In the genomic region with DNA sequence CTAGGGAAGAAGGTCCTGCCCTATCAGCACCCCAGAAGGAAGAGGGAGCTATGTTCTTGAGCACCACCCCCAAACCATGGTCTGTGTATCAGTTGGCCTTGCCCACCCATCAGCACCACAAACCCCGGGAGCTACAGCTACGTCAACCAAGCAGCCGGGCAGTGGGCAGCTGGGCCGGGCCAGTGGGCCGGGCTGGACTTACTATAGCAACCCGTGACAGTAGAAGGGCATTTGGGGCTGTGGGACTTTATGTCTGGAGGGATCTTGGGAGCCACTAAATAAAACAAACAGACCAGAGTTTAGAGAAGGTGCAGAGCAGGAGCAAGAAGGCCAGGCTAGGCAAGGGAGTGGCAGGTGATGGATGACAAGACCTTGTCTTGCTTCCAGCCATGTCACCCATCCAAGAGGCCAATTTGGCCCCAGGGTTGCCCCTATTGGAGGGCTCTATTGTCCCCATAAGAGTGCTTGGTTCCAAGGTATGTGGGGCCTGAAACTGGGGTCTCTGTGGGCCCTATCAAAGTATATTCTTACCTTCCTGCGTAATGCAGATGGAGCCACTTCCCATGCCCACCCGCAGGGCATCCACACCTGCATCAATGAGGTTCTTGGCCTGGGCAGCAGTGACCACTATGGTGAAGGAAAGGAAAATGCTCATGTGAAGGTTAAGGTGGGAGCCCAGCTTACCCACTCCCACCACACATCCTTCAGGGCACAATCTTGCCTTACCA, we compare ENCODE assay signal across 1 cellular context.
A peak's percentile ranks its signal among the peaks of the same experiment; 100 is the strongest.
TF ChIP-seq lines count a peak whose summit lies in the region.

No MANE protein-coding gene starts in this region.

TF ChIP-seq in H1, 55 proteins besides CTCF, POLR2A, EP300 and RAD21:
- TF ChIP-seq POLR2AphosphoS5 (IDR thresholded peaks at IDR 0.05; ENCODE audit: low read depth, low read length) (peak; percentile 21; the same call in 1 of the 2 replicates), BCL11A (IDR thresholded peaks at IDR 0.05; ENCODE audit: low read depth in 2 of 2, low read length in 2 of 2) (no peak)
